9 cellular contexts compared by ENCODE assay signal in genomic region chr2:16184341-16184890, GRCh38.
"Had no signal": no experiment of that assay in that cellular context is flagged by ENCODE, and none has a peak within 500 bp of the region (broad histone marks: within the 10 kb centered on the region; RNA-seq: fewer than 3 reads in every experiment).

No MANE protein-coding gene starts in this region.

- H3K27ac Mint-ChIP-seq: HFFc6, IgD-negative memory B cell had no signal

- H3K9ac ChIP-seq: GM23248, KMS-11 had no signal

- H3K9me3 ChIP-seq: HAP-1 had no signal

- H3K27ac ChIP-seq: GM23248, HL-60, KMS-11 had no signal

- H3K9me3 Mint-ChIP-seq: IgD-negative memory B cell had no signal

- H3K4me3 ChIP-seq: GM23248, HAP-1 had no signal

- DNase-seq: GM23248, HFFc6, KBM-7 had no signal

- H3K27me3 Mint-ChIP-seq: IgD-negative memory B cell had no signal

- ATAC-seq: HCT116, HepG2 had no signal

- H3K4me2 ChIP-seq: KMS-11 had no signal

- H3K4me1 Mint-ChIP-seq: IgD-negative memory B cell had no signal

- H3K36me3 ChIP-seq: HAP-1 had no signal

- H3K4me3 Mint-ChIP-seq: HFFc6, IgD-negative memory B cell had no signal

- H3K4me1 ChIP-seq: HAP-1 had no signal

- H3K36me3 Mint-ChIP-seq: IgD-negative memory B cell had no signal

- H2AFZ ChIP-seq: GM23248 had no signal
